ENCODE assay signal across 16 cellular contexts in the genomic region with DNA sequence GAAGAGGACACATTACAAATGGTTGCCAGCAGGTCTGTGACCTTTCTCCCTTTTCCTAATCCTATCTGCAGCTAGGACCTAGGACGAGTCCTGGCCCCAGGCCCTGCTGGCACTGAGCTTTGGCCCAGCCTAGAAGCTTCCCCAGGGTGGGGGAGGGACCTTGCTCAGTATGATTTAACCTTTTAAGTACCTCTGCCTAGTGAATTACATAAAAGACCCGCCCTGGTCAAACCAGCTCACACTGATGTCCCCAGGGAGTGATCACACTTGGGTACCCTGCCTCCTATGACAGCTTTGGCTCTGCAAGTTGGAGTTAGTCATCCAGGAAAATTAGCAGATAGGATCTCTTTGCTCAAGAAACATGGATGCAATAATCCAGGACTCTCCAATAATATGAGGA. TPM values are rescaled to one million over a fixed set of nuclear protein-coding genes. Genes with fewer than 3 reads are reported as not detected.
DNase-seq lines count a peak whose midpoint lies in the region; ATAC-seq, FAIRE-seq and TF ChIP-seq lines count a peak whose summit lies in the region.
"Had no signal": no experiment of that assay in that cellular context is flagged by ENCODE, and none has a peak within 500 bp of the region (broad histone marks: within the 10 kb centered on the region; RNA-seq: fewer than 3 reads in every experiment).

No MANE protein-coding gene starts in this region.

- TF ChIP-seq CTCF in breast epithelium (IDR thresholded peaks at IDR 0.05) (no peak), MCF 10A (IDR thresholded peaks at IDR 0.05; ENCODE audit: unreplicated experiment) (no peak), esophagus squamous epithelium (IDR thresholded peaks at IDR 0.05) (no peak), HepG2 (CRISPR knock-in tag; IDR thresholded peaks at IDR 0.05) (no peak)
- TF ChIP-seq CTCF in CD4-positive, alpha-beta T cell (IDR thresholded peaks at IDR 0.05) = no peak

- intact Hi-C loops in breast epithelium (cut with DNase I; ENCODE audit: low total_unique reads) (no loop called here), MCF 10A (cut with micrococcal nuclease) (no loop called here), esophagus squamous epithelium (cut with DNase I) (no loop called here), HepG2 (cut with micrococcal nuclease; ENCODE audit: unreplicated experiment) (no loop called here), aorta (cut with DNase I) (no loop called here)
- intact Hi-C loops in CD4-positive, alpha-beta T cell (cut with DNase I, micrococcal nuclease) = no loop called here

- ATAC-seq in HepG2 (peak; percentile 67), aorta (ENCODE audit: low FRiP score) (peak; percentile 57)
- ATAC-seq in CD4-positive, alpha-beta T cell (ENCODE audit: poor library complexity) = no peak
- ATAC-seq: SK-N-SH treated with all-trans-retinoic acid at 6 μM for 48 hours; stimulated activated memory B cell treated with anti-CD40 and anti-IgM and Interleukin-4, amounts not matched to agents 10 μg/mL and 1 μg/mL and 100 μg/mL, for 72 hours had no signal

- H3K27me3 ChIP-seq in breast epithelium (no peaks in the 10 kb centered on the region), esophagus squamous epithelium (no peaks in the 10 kb centered on the region), HepG2 (ENCODE audit: control insufficient read depth in 1 of 2, insufficient read depth in 2 of 2, low read length in 2 of 2) (no peaks in the 10 kb centered on the region; a peak in 1 of 5 replicates), aorta (ENCODE audit: control insufficient read depth in 1 of 2, insufficient read depth in 2 of 2, low read length in 1 of 2) (no peaks in the 10 kb centered on the region)
- H3K27me3 ChIP-seq in CD4-positive, alpha-beta T cell (ENCODE audit: control insufficient read depth, insufficient read depth, low read length) = no peaks in the 10 kb centered on the region

- H2AFZ ChIP-seq in HepG2 (ENCODE audit: low read length) = no peak overlapping the region

- 13 to 20% methylated on average over 1 of the region's 2 CpGs for WGBS in esophagus squamous epithelium, 2 donors
- WGBS in HepG2 (ENCODE audit: low lambda C conversion rate) = 69% methylated on average over 2 of the region's 2 CpGs
- WGBS in aorta, 2 donors = 29 to 33% methylated on average over 2 of the region's 2 CpGs

- POLR2A ChIA-PET in MCF 10A (lab: Yijun Ruan, JAX) = no interaction called here
- POLR2A ChIA-PET in HepG2 (lab: Yijun Ruan, JAX) = interaction anchor here (1.8 kb wide), 1 partner anchor 17 kb away, joined by 7 read pairs; no protein-coding TSS in a partner anchor
- POLR2A ChIA-PET in CD4-positive, alpha-beta T cell (lab: Charles Lee) = no interaction called here

- peaks cover 74% of the 10 kb centered on the region for H3K36me3 Mint-ChIP-seq in MCF 10A (ENCODE audit: insufficient read depth, unreplicated experiment)
- H3K36me3 Mint-ChIP-seq in CD4-positive, alpha-beta T cell (ENCODE audit: low read depth) = peaks cover 87% of the 10 kb centered on the region

- no peak overlapping the region for H3K4me3 Mint-ChIP-seq in MCF 10A (ENCODE audit: unreplicated experiment)
- H3K4me3 Mint-ChIP-seq in CD4-positive, alpha-beta T cell = no peak overlapping the region
- H3K4me3 Mint-ChIP-seq: activated naive CD8-positive, alpha-beta T cell treated with anti-CD3 and anti-CD28 coated beads for 36 hours; stimulated activated memory B cell treated with anti-CD40 and anti-IgM and Interleukin-4, amounts not matched to agents 10 μg/mL and 1 μg/mL and 100 μg/mL, for 72 hours had no signal

- no peak overlapping the region for H3K4me3 ChIP-seq in breast epithelium
- H3K4me3 ChIP-seq in esophagus squamous epithelium = no peak overlapping the region
- no peak overlapping the region for H3K4me3 ChIP-seq in HepG2 (replicated peaks in 1 of 3; ENCODE audit: insufficient read depth in 1 of 3, low read depth in 2 of 3, low read length in 3 of 3)
- H3K4me3 ChIP-seq in aorta (ENCODE audit: low read length in 2 of 2) = no peak overlapping the region
- H3K4me3 ChIP-seq: lower lobe of right lung had no signal

- H3K4me1 Mint-ChIP-seq in MCF 10A (ENCODE audit: insufficient read depth, unreplicated experiment) = peaks cover 3% of the 10 kb centered on the region
- no peaks in the 10 kb centered on the region for H3K4me1 Mint-ChIP-seq in CD4-positive, alpha-beta T cell (ENCODE audit: low read depth)

- DNase-seq in breast epithelium (ENCODE audit: low spot score in 2 of 2) = no peak
- no peak for DNase-seq in MCF 10A (ENCODE audit: unreplicated experiment)
- no peak for DNase-seq in esophagus squamous epithelium (lab: John Stamatoyannopoulos, UW)
- no peak for DNase-seq in HepG2 (ENCODE audit: low spot score)
- DNase-seq in aorta = no peak
- no peak for DNase-seq in activated effector memory CD4-positive, alpha-beta T cell treated with Interleukin-2 at 50 U/mL for 16 hours
- no peak for DNase-seq in RKO (ENCODE audit: low spot score)
- DNase-seq in CD4-positive, alpha-beta T cell = no peak
- DNase-seq: activated naive CD8-positive, alpha-beta T cell treated with anti-CD3 and anti-CD28 coated beads for 36 hours; COR-L47; lower lobe of right lung; MV-4-11 had no signal

- H3K4me1 ChIP-seq in breast epithelium (peaks cover 0 to 17% of the 10 kb centered on the region in 2 donors), esophagus squamous epithelium (peaks cover 17 to 98% (median 30%) of the 10 kb centered on the region in 3 donors), HepG2 (ENCODE audit: insufficient read depth, low read length) (peaks cover 52% of the 10 kb centered on the region), aorta (ENCODE audit: control insufficient read depth in 1 of 2, insufficient read depth in 2 of 2, low read length in 2 of 2) (no peaks in the 10 kb centered on the region)

- in situ Hi-C loops in HepG2 (cut with HindIII; ENCODE audit: extremely low pct_ligation_motif_present, low pct_unique_long_range_greater_than_20kb) = no loop called here

- no peak for TF ChIP-seq RAD21 in HepG2 (CRISPR knock-in tag; IDR thresholded peaks at IDR 0.05)

- H3K36me3 ChIP-seq in breast epithelium (no peaks in the 10 kb centered on the region), esophagus squamous epithelium (peaks cover 5 to 85% (median 19%) of the 10 kb centered on the region in 3 donors), HepG2 (replicated peaks in 1 of 2; ENCODE audit: control insufficient read depth in 1 of 2, insufficient read depth in 2 of 2, low read length in 2 of 2) (peaks cover 19 to 44% of the 10 kb centered on the region in 2 experiments), aorta (ENCODE audit: control insufficient read depth in 1 of 2, insufficient read depth in 2 of 2, low read length in 1 of 2) (peaks cover 4 to 14% of the 10 kb centered on the region in 2 donors)

- H3K27me3 Mint-ChIP-seq in MCF 10A (ENCODE audit: insufficient read depth, unreplicated experiment) = no peaks in the 10 kb centered on the region
- H3K27me3 Mint-ChIP-seq in CD4-positive, alpha-beta T cell = no peaks in the 10 kb centered on the region
- H3K27me3 Mint-ChIP-seq: activated naive CD8-positive, alpha-beta T cell treated with anti-CD3 and anti-CD28 coated beads for 36 hours; stimulated activated memory B cell treated with anti-CD40 and anti-IgM and Interleukin-4, amounts not matched to agents 10 μg/mL and 1 μg/mL and 100 μg/mL, for 72 hours had no signal

- H3K27ac Mint-ChIP-seq in MCF 10A (ENCODE audit: low read depth, unreplicated experiment) = no peak overlapping the region
- no peak overlapping the region for H3K27ac Mint-ChIP-seq in CD4-positive, alpha-beta T cell
- H3K27ac Mint-ChIP-seq: activated naive CD8-positive, alpha-beta T cell treated with anti-CD3 and anti-CD28 coated beads for 36 hours; stimulated activated memory B cell treated with anti-CD40 and anti-IgM and Interleukin-4, amounts not matched to agents 10 μg/mL and 1 μg/mL and 100 μg/mL, for 72 hours had no signal

- H3K79me2 ChIP-seq in HepG2 (ENCODE audit: insufficient read depth, low read length) = no peaks in the 10 kb centered on the region

- H3K9me3 Mint-ChIP-seq in MCF 10A (ENCODE audit: unreplicated experiment) = no peaks in the 10 kb centered on the region
- no peaks in the 10 kb centered on the region for H3K9me3 Mint-ChIP-seq in CD4-positive, alpha-beta T cell
- H3K9me3 Mint-ChIP-seq: activated naive CD8-positive, alpha-beta T cell treated with anti-CD3 and anti-CD28 coated beads for 36 hours; stimulated activated memory B cell treated with anti-CD40 and anti-IgM and Interleukin-4, amounts not matched to agents 10 μg/mL and 1 μg/mL and 100 μg/mL, for 72 hours had no signal

- BruUV-seq in MCF 10A (replicated peaks; lab: Mats Ljungman, UMichigan) = no TSS peak
- no TSS peak for BruUV-seq in HepG2 (replicated peaks; lab: Mats Ljungman, UMichigan)

- CTCF ChIA-PET in MCF 10A (lab: Yijun Ruan, JAX) (interaction anchor here (0.9 to 1.0 kb wide), 2 partner anchors 10 to 431 kb away, joined by 3 read pairs; no protein-coding TSS in a partner anchor), HepG2 (lab: Yijun Ruan, JAX; ENCODE audit: low intra/inter-chr PET ratio, low total read pairs) (no interaction called here)
- CTCF ChIA-PET in CD4-positive, alpha-beta T cell (lab: Charles Lee) = no interaction called here

- H4K20me1 ChIP-seq in HepG2 (ENCODE audit: insufficient read depth, low read length) = peaks cover 1% of the 10 kb centered on the region; the same call in 1 of the 2 replicates

- no peaks in the 10 kb centered on the region for H3K9me3 ChIP-seq in breast epithelium
- no peaks in the 10 kb centered on the region for H3K9me3 ChIP-seq in esophagus squamous epithelium
- no peaks in the 10 kb centered on the region for H3K9me3 ChIP-seq in HepG2 (ENCODE audit: low read length)
- no peaks in the 10 kb centered on the region for H3K9me3 ChIP-seq in aorta (ENCODE audit: control insufficient read depth, low read length)
- H3K9me3 ChIP-seq in CD4-positive, alpha-beta T cell (ENCODE audit: control insufficient read depth, low read length) = no peaks in the 10 kb centered on the region
- H3K9me3 ChIP-seq: lower lobe of right lung had no signal

- no peak for FAIRE-seq in HepG2 (lab: Jason Lieb, UNC)
- FAIRE-seq: GM18507, GM19239 had no signal

- no peak overlapping the region for H3K9ac ChIP-seq in HepG2 (ENCODE audit: insufficient read depth, low read depth, low read length)

- TF ChIP-seq EP300 in HepG2 (IDR thresholded peaks at IDR 0.05; ENCODE audit: low read depth in 2 of 2, low read length in 2 of 2) (no peak), HepG2 (CRISPR knock-in tag; IDR thresholded peaks at IDR 0.05; ENCODE audit: borderline replicate concordance) (no peak)

- peak overlapping the region; percentile 27 to 40 for H3K27ac ChIP-seq in breast epithelium
- H3K27ac ChIP-seq in esophagus squamous epithelium = peak overlapping the region; percentile 55 to 84 (median 78)
- H3K27ac ChIP-seq in HepG2 (ENCODE audit: extremely low read length, insufficient read depth, low read length) = no peak overlapping the region
- no peak overlapping the region for H3K27ac ChIP-seq in aorta (ENCODE audit: low read depth in 1 of 2, low read length in 2 of 2)
- H3K27ac ChIP-seq in CD4-positive, alpha-beta T cell (ENCODE audit: low read depth, low read length) = no peak overlapping the region
- H3K27ac ChIP-seq: lower lobe of right lung had no signal

- no peak for TF ChIP-seq POLR2A in breast epithelium (IDR thresholded peaks at IDR 0.05)
- TF ChIP-seq POLR2A in esophagus squamous epithelium (IDR thresholded peaks at IDR 0.05) = no peak
- no peak for TF ChIP-seq POLR2A in HepG2 (IDR thresholded peaks at IDR 0.05; ENCODE audit: insufficient read depth in 1 of 2, low read depth in 2 of 2, low read length in 2 of 2)

- no peak overlapping the region for H3K4me2 ChIP-seq in HepG2 (ENCODE audit: low read depth, low read length)

RNA-seq across cellular contexts. Expression of a gene that starts 21.9 kb away (rescaled TPM):
- total RNA-seq in breast epithelium = 10 to 100 TPM; 37.0 to 60.3 (median 45.8) TPM
- 63.2 and 70.7 TPM in 2 replicates for total RNA-seq in MCF 10A (2022)
- 10 to 100 TPM; 47.5 to 99.7 (median 57.8) TPM for total RNA-seq in esophagus squamous epithelium
- 24.3 and 26.3 TPM in 2 replicates for total RNA-seq in HepG2 (2016; rRNA removed; fragmentation: Illumina TruSeq; extraction: Trizol)
- 17.6 and 18.6 TPM in 2 replicates for total RNA-seq in HepG2 (2016; cell fraction: cytosol; rRNA removed; fragmentation: Illumina TruSeq; extraction: Trizol; ENCODE audit: low read depth)
- total RNA-seq in HepG2 (2016; cell fraction: insoluble cytoplasmic fraction; rRNA removed; fragmentation: Illumina TruSeq; extraction: Trizol) = 22.7 and 27.6 TPM in 2 replicates
- 25.1 and 25.9 TPM in 2 replicates for total RNA-seq in HepG2 (2016; cell fraction: membrane; rRNA removed; fragmentation: Illumina TruSeq; extraction: Trizol)
- total RNA-seq in HepG2 (2016; cell fraction: nucleus; rRNA removed; fragmentation: Illumina TruSeq; extraction: Trizol) = 25.8 and 29.0 TPM in 2 replicates
- polyA plus RNA-seq in HepG2 (2011; rRNA removed) = 26.2 and 29.9 TPM in 2 replicates
- 17.5 and 19.1 TPM in 2 replicates for polyA plus RNA-seq in HepG2 (2011; cell fraction: cytosol; rRNA removed)
- 43.6 and 44.8 TPM in 2 replicates for polyA plus RNA-seq in HepG2 (2011; cell fraction: nucleus; rRNA removed)
- 21.1 and 26.8 TPM in 2 replicates for polyA plus RNA-seq in HepG2 (2012)
- polyA plus RNA-seq in HepG2 (2016; cell fraction: cytosol; fragmentation: Illumina TruSeq; extraction: Trizol; ENCODE audit: low read depth) = 18.0 and 18.4 TPM in 2 replicates
- 35.0 and 42.8 TPM in 2 replicates for polyA plus RNA-seq in HepG2 (2016; cell fraction: insoluble cytoplasmic fraction; fragmentation: Illumina TruSeq; extraction: Trizol; ENCODE audit: low read depth)
- polyA plus RNA-seq in HepG2 (2016; cell fraction: membrane; fragmentation: Illumina TruSeq; extraction: Trizol; ENCODE audit: low read depth) = 25.5 and 26.7 TPM in 2 replicates
- polyA plus RNA-seq in HepG2 (2016; cell fraction: nucleus; fragmentation: Illumina TruSeq; extraction: Trizol; ENCODE audit: insufficient read depth, low read depth) = 59.5 and 59.7 TPM in 2 replicates
- polyA minus RNA-seq in HepG2 (2011; rRNA and poly(A)+ RNA removed; ENCODE audit: low replicate concordance) = 45.5 and 76.2 TPM in 2 replicates
- polyA minus RNA-seq in HepG2 (2011; cell fraction: cytosol; rRNA and poly(A)+ RNA removed) = 17.1 and 17.2 TPM in 2 replicates
- 38.6 and 40.3 TPM in 2 replicates for polyA minus RNA-seq in HepG2 (2011; cell fraction: nucleus; rRNA and poly(A)+ RNA removed)
- 10 to 100 TPM; 36.9 to 58.0 TPM for total RNA-seq in aorta
- 10 to 100 TPM; 21.2 to 42.3 TPM for polyA plus RNA-seq in aorta
- total RNA-seq in CD4-positive, alpha-beta T cell = 10 to 100 TPM; 67.1 to 68.3 TPM

RNA-seq across cellular contexts. Expression of a gene that starts 49.0 kb away (rescaled TPM):
- total RNA-seq in breast epithelium (10 to 100 TPM; 61.2 to 74.1 (median 68.3) TPM), MCF 10A (2022) (94.7 and 114 TPM in 2 replicates), esophagus squamous epithelium (10 to 100 TPM; 50.7 to 94.8 (median 65.0) TPM), HepG2 (2016; rRNA removed; fragmentation: Illumina TruSeq; extraction: Trizol) (225 and 309 TPM in 2 replicates), aorta (10 to 100 TPM; 41.4 to 42.4 TPM)
- 89.2 and 115 TPM in 2 replicates for total RNA-seq in HepG2 (2016; cell fraction: cytosol; rRNA removed; fragmentation: Illumina TruSeq; extraction: Trizol; ENCODE audit: low read depth)
- total RNA-seq in HepG2 (2016; cell fraction: insoluble cytoplasmic fraction; rRNA removed; fragmentation: Illumina TruSeq; extraction: Trizol) = 226 and 327 TPM in 2 replicates
- 166 and 174 TPM in 2 replicates for total RNA-seq in HepG2 (2016; cell fraction: membrane; rRNA removed; fragmentation: Illumina TruSeq; extraction: Trizol)
- total RNA-seq in HepG2 (2016; cell fraction: nucleus; rRNA removed; fragmentation: Illumina TruSeq; extraction: Trizol) = 63.2 and 78.3 TPM in 2 replicates
- polyA plus RNA-seq in HepG2 (2011; rRNA removed) (203 and 232 TPM in 2 replicates), aorta (100 to 1,000 TPM in 1 of 2 donors, 10 to 100 TPM in 1; 88.4 to 189 TPM)
- 210 and 287 TPM in 2 replicates for polyA plus RNA-seq in HepG2 (2011; cell fraction: cytosol; rRNA removed)
- polyA plus RNA-seq in HepG2 (2011; cell fraction: nucleus; rRNA removed) = 54.5 and 66.4 TPM in 2 replicates
- 157 and 173 TPM in 2 replicates for polyA plus RNA-seq in HepG2 (2012)
- 119 and 141 TPM in 2 replicates for polyA plus RNA-seq in HepG2 (2016; cell fraction: cytosol; fragmentation: Illumina TruSeq; extraction: Trizol; ENCODE audit: low read depth)
- 316 and 360 TPM in 2 replicates for polyA plus RNA-seq in HepG2 (2016; cell fraction: insoluble cytoplasmic fraction; fragmentation: Illumina TruSeq; extraction: Trizol; ENCODE audit: low read depth)
- polyA plus RNA-seq in HepG2 (2016; cell fraction: membrane; fragmentation: Illumina TruSeq; extraction: Trizol; ENCODE audit: low read depth) = 156 and 169 TPM in 2 replicates
- 145 and 146 TPM in 2 replicates for polyA plus RNA-seq in HepG2 (2016; cell fraction: nucleus; fragmentation: Illumina TruSeq; extraction: Trizol; ENCODE audit: insufficient read depth, low read depth)
- 174 and 191 TPM in 2 replicates for polyA minus RNA-seq in HepG2 (2011; rRNA and poly(A)+ RNA removed; ENCODE audit: low replicate concordance)
- polyA minus RNA-seq in HepG2 (2011; cell fraction: cytosol; rRNA and poly(A)+ RNA removed) = 62.8 and 71.2 TPM in 2 replicates
- polyA minus RNA-seq in HepG2 (2011; cell fraction: nucleus; rRNA and poly(A)+ RNA removed) = 35.6 and 37.2 TPM in 2 replicates
- 10 to 100 TPM; 19.2 to 20.3 TPM for total RNA-seq in CD4-positive, alpha-beta T cell

RNA-seq across cellular contexts. Expression of a gene that starts 49.3 kb away (rescaled TPM):
- total RNA-seq in breast epithelium (10 to 100 TPM; 22.5 to 26.2 (median 23.0) TPM), MCF 10A (2022) (19.0 and 25.6 TPM in 2 replicates), esophagus squamous epithelium (10 to 100 TPM; 10.1 to 43.8 (median 18.1) TPM), HepG2 (2016; rRNA removed; fragmentation: Illumina TruSeq; extraction: Trizol) (27.8 and 34.7 TPM in 2 replicates), aorta (10 to 100 TPM; 11.3 to 18.4 TPM)
- 11.5 and 12.9 TPM in 2 replicates for total RNA-seq in HepG2 (2016; cell fraction: cytosol; rRNA removed; fragmentation: Illumina TruSeq; extraction: Trizol; ENCODE audit: low read depth)
- total RNA-seq in HepG2 (2016; cell fraction: insoluble cytoplasmic fraction; rRNA removed; fragmentation: Illumina TruSeq; extraction: Trizol) = 26.3 and 38.9 TPM in 2 replicates
- 9.5 and 12.3 TPM in 2 replicates for total RNA-seq in HepG2 (2016; cell fraction: membrane; rRNA removed; fragmentation: Illumina TruSeq; extraction: Trizol)
- 9.1 and 10.6 TPM in 2 replicates for total RNA-seq in HepG2 (2016; cell fraction: nucleus; rRNA removed; fragmentation: Illumina TruSeq; extraction: Trizol)
- polyA plus RNA-seq in HepG2 (2011; rRNA removed) (20.7 and 23.3 TPM in 2 replicates), aorta (10 to 100 TPM; 20.0 to 29.0 TPM)
- polyA plus RNA-seq in HepG2 (2011; cell fraction: cytosol; rRNA removed) = 17.4 and 24.4 TPM in 2 replicates
- 14.3 and 16.6 TPM in 2 replicates for polyA plus RNA-seq in HepG2 (2011; cell fraction: nucleus; rRNA removed)
- 11.6 and 14.1 TPM in 2 replicates for polyA plus RNA-seq in HepG2 (2012)
- 9.4 and 11.6 TPM in 2 replicates for polyA plus RNA-seq in HepG2 (2016; cell fraction: cytosol; fragmentation: Illumina TruSeq; extraction: Trizol; ENCODE audit: low read depth)
- 32.3 and 35.6 TPM in 2 replicates for polyA plus RNA-seq in HepG2 (2016; cell fraction: insoluble cytoplasmic fraction; fragmentation: Illumina TruSeq; extraction: Trizol; ENCODE audit: low read depth)
- 8.4 and 9.8 TPM in 2 replicates for polyA plus RNA-seq in HepG2 (2016; cell fraction: membrane; fragmentation: Illumina TruSeq; extraction: Trizol; ENCODE audit: low read depth)
- 15.3 and 17.8 TPM in 2 replicates for polyA plus RNA-seq in HepG2 (2016; cell fraction: nucleus; fragmentation: Illumina TruSeq; extraction: Trizol; ENCODE audit: insufficient read depth, low read depth)
- 4.4 and 7.5 TPM in 2 replicates for polyA minus RNA-seq in HepG2 (2011; rRNA and poly(A)+ RNA removed; ENCODE audit: low replicate concordance)
- polyA minus RNA-seq in HepG2 (2011; cell fraction: cytosol; rRNA and poly(A)+ RNA removed) = 4.7 and 6.3 TPM in 2 replicates
- 2.8 and 4.1 TPM in 2 replicates for polyA minus RNA-seq in HepG2 (2011; cell fraction: nucleus; rRNA and poly(A)+ RNA removed)
- 1 to 10 TPM; 5.6 to 6.6 TPM for total RNA-seq in CD4-positive, alpha-beta T cell

Comparison
In these comparisons a context has a peak if more than half of its experiments do, and no peak if none do; other contexts are left out.
1. H3K27ac ChIP-seq: peak in breast epithelium (2 of 2) and esophagus squamous epithelium (4 of 4); none in HepG2 (single experiment), aorta (0 of 2) and CD4-positive, alpha-beta T cell (single experiment).